ENCODE assay signal across 1 cellular context in the genomic region with DNA sequence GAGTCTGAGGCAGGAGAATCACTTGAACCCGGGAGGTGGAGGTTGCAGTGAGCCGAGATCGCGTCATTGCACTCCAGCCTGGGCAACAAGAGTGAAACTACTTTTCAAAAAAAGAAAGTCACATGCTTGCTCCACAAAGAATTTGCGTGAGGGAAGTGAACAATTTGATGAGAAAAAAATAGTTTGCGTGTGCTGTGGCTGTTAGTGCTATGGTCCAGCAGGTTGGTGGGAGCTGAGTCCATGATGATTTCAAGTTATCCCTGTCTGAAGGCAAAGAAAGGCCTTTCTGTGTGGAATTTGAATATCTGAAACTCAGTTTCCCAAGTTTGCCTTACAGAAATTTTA.
TF ChIP-seq lines count a peak whose summit lies in the region.

No MANE protein-coding gene starts in this region.

TF ChIP-seq in GM12878, 131 proteins besides CTCF, POLR2A, EP300 and RAD21 (continued from another document):
- TF ChIP-seq, protein P1, sequence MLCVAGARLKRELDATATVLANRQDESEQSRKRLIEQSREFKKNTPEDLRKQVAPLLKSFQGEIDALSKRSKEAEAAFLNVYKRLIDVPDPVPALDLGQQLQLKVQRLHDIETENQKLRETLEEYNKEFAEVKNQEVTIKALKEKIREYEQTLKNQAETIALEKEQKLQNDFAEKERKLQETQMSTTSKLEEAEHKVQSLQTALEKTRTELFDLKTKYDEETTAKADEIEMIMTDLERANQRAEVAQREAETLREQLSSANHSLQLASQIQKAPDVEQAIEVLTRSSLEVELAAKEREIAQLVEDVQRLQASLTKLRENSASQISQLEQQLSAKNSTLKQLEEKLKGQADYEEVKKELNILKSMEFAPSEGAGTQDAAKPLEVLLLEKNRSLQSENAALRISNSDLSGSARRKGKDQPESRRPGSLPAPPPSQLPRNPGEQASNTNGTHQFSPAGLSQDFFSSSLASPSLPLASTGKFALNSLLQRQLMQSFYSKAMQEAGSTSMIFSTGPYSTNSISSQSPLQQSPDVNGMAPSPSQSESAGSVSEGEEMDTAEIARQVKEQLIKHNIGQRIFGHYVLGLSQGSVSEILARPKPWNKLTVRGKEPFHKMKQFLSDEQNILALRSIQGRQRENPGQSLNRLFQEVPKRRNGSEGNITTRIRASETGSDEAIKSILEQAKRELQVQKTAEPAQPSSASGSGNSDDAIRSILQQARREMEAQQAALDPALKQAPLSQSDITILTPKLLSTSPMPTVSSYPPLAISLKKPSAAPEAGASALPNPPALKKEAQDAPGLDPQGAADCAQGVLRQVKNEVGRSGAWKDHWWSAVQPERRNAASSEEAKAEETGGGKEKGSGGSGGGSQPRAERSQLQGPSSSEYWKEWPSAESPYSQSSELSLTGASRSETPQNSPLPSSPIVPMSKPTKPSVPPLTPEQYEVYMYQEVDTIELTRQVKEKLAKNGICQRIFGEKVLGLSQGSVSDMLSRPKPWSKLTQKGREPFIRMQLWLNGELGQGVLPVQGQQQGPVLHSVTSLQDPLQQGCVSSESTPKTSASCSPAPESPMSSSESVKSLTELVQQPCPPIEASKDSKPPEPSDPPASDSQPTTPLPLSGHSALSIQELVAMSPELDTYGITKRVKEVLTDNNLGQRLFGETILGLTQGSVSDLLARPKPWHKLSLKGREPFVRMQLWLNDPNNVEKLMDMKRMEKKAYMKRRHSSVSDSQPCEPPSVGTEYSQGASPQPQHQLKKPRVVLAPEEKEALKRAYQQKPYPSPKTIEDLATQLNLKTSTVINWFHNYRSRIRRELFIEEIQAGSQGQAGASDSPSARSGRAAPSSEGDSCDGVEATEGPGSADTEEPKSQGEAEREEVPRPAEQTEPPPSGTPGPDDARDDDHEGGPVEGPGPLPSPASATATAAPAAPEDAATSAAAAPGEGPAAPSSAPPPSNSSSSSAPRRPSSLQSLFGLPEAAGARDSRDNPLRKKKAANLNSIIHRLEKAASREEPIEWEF (IDR thresholded peaks at IDR 0.05; ENCODE audit: insufficient replicate concordance, low read depth, low read length) = no peak
- TF ChIP-seq NR2C2 (IDR thresholded peaks at IDR 0.05; ENCODE audit: borderline replicate concordance, control insufficient read depth, insufficient read length, low read depth) (no peak), MYB (IDR thresholded peaks at IDR 0.05; ENCODE audit: borderline replicate concordance, low read depth, low read length) (no peak), RBBP5 (conservative IDR thresholded peaks at IDR 0.05) (no peak), IRF4 (IDR thresholded peaks at IDR 0.05; ENCODE audit: low read depth, low read length) (no peak), DPF2 (IDR thresholded peaks at IDR 0.05) (0 out of 2 replicates have a peak, but pooled peaks have one; percentile 37), SRF (IDR thresholded peaks at IDR 0.05; ENCODE audit: low read depth in 2 of 2, low read length in 2 of 2) (no peak), SIX5 (IDR thresholded peaks at IDR 0.05; ENCODE audit: low read depth, low read length, severe bottlenecking) (no peak), NFXL1 (IDR thresholded peaks at IDR 0.05; ENCODE audit: borderline replicate concordance) (no peak), ZNF274 (IDR thresholded peaks at IDR 0.05; ENCODE audit: insufficient read depth, insufficient read length) (no peak), ZNF24 (IDR thresholded peaks at IDR 0.05) (no peak), TCF3 (IDR thresholded peaks at IDR 0.05; ENCODE audit: borderline replicate concordance, insufficient read depth, low read depth, low read length) (no peak), NBN (IDR thresholded peaks at IDR 0.05) (0 out of 2 replicates have a peak, but pooled peaks have one; percentile 34)
- TF ChIP-seq, protein P2, sequence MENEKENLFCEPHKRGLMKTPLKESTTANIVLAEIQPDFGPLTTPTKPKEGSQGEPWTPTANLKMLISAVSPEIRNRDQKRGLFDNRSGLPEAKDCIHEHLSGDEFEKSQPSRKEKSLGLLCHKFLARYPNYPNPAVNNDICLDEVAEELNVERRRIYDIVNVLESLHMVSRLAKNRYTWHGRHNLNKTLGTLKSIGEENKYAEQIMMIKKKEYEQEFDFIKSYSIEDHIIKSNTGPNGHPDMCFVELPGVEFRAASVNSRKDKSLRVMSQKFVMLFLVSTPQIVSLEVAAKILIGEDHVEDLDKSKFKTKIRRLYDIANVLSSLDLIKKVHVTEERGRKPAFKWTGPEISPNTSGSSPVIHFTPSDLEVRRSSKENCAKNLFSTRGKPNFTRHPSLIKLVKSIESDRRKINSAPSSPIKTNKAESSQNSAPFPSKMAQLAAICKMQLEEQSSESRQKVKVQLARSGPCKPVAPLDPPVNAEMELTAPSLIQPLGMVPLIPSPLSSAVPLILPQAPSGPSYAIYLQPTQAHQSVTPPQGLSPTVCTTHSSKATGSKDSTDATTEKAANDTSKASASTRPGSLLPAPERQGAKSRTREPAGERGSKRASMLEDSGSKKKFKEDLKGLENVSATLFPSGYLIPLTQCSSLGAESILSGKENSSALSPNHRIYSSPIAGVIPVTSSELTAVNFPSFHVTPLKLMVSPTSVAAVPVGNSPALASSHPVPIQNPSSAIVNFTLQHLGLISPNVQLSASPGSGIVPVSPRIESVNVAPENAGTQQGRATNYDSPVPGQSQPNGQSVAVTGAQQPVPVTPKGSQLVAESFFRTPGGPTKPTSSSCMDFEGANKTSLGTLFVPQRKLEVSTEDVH (IDR thresholded peaks at IDR 0.05; ENCODE audit: low read depth, partially characterized antibody) = no peak
- TF ChIP-seq, protein P3, sequence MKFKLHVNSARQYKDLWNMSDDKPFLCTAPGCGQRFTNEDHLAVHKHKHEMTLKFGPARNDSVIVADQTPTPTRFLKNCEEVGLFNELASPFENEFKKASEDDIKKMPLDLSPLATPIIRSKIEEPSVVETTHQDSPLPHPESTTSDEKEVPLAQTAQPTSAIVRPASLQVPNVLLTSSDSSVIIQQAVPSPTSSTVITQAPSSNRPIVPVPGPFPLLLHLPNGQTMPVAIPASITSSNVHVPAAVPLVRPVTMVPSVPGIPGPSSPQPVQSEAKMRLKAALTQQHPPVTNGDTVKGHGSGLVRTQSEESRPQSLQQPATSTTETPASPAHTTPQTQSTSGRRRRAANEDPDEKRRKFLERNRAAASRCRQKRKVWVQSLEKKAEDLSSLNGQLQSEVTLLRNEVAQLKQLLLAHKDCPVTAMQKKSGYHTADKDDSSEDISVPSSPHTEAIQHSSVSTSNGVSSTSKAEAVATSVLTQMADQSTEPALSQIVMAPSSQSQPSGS (IDR thresholded peaks at IDR 0.05; ENCODE audit: low read length) = 0 out of 2 replicates have a peak, but pooled peaks have one; percentile 7
- TF ChIP-seq, protein P4, sequence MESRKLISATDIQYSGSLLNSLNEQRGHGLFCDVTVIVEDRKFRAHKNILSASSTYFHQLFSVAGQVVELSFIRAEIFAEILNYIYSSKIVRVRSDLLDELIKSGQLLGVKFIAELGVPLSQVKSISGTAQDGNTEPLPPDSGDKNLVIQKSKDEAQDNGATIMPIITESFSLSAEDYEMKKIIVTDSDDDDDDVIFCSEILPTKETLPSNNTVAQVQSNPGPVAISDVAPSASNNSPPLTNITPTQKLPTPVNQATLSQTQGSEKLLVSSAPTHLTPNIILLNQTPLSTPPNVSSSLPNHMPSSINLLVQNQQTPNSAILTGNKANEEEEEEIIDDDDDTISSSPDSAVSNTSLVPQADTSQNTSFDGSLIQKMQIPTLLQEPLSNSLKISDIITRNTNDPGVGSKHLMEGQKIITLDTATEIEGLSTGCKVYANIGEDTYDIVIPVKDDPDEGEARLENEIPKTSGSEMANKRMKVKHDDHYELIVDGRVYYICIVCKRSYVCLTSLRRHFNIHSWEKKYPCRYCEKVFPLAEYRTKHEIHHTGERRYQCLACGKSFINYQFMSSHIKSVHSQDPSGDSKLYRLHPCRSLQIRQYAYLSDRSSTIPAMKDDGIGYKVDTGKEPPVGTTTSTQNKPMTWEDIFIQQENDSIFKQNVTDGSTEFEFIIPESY (IDR thresholded peaks at IDR 0.05) = no peak
- TF ChIP-seq, protein P5, sequence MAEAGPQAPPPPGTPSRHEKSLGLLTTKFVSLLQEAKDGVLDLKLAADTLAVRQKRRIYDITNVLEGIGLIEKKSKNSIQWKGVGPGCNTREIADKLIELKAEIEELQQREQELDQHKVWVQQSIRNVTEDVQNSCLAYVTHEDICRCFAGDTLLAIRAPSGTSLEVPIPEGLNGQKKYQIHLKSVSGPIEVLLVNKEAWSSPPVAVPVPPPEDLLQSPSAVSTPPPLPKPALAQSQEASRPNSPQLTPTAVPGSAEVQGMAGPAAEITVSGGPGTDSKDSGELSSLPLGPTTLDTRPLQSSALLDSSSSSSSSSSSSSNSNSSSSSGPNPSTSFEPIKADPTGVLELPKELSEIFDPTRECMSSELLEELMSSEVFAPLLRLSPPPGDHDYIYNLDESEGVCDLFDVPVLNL (IDR thresholded peaks at IDR 0.05; ENCODE audit: low read depth, low read length) = no peak
